In genomic region chr7:55484241-55484640, GRCh38 we compare ENCODE assay signal across 19 cellular contexts.
DNase-seq lines count a peak whose midpoint lies in the region; ATAC-seq, FAIRE-seq and TF ChIP-seq lines count a peak whose summit lies in the region.
"Had no signal": no experiment of that assay in that cellular context is flagged by ENCODE, and none has a peak within 500 bp of the region (broad histone marks: within the 10 kb centered on the region; RNA-seq: fewer than 3 reads in every experiment).

No MANE protein-coding gene starts in this region.

- no peak overlapping the region for H3K9ac ChIP-seq in H1 (replicated peaks in 1 of 4; ENCODE audit: extremely low read depth in 1 of 4, low read depth in 3 of 4, low read length in 3 of 4)

- peak overlapping the region; percentile 70 for H3K4me3 Mint-ChIP-seq in T-helper 1 cell treated with Interleukin-12 subunit alpha and Interleukin-12 subunit beta and Interleukin-4 antibody, amounts not matched to agents 30 μg/mL and 1 μg/mL, for 36 hours
- H3K4me3 Mint-ChIP-seq in natural killer cell treated with Interleukin-12 subunit alpha and Interleukin-12 subunit beta and Interleukin-15 and Interleukin-18, amount 100 ng/mL, for 72 hours, result no peak overlapping the region
- no peak overlapping the region for H3K4me3 Mint-ChIP-seq in natural killer cell
- no peak overlapping the region for H3K4me3 Mint-ChIP-seq in stimulated activated naive CD8-positive, alpha-beta T cell treated with anti-CD3 and anti-CD28 coated beads, Interleukin-15, amount 100 ng/mL, for 72 hours
- H3K4me3 Mint-ChIP-seq: WTC11 had no signal

- no peak overlapping the region for H3K14ac ChIP-seq in H1 (ENCODE audit: insufficient read length)

- peak overlapping the region; percentile 89 for H3K27ac Mint-ChIP-seq in T-helper 1 cell treated with Interleukin-12 subunit alpha and Interleukin-12 subunit beta and Interleukin-4 antibody, amounts not matched to agents 30 μg/mL and 1 μg/mL, for 36 hours
- H3K27ac Mint-ChIP-seq in natural killer cell treated with Interleukin-12 subunit alpha and Interleukin-12 subunit beta and Interleukin-15 and Interleukin-18, amount 100 ng/mL, for 72 hours, result peak overlapping the region; percentile 59 to 61
- peak overlapping the region in 1 of 2 donors; percentile 48 for H3K27ac Mint-ChIP-seq in natural killer cell
- H3K27ac Mint-ChIP-seq in stimulated activated naive CD8-positive, alpha-beta T cell treated with anti-CD3 and anti-CD28 coated beads, Interleukin-15, amount 100 ng/mL, for 72 hours, result peak overlapping the region; percentile 27 to 48

- H3K27me3 Mint-ChIP-seq in T-helper 1 cell treated with Interleukin-12 subunit alpha and Interleukin-12 subunit beta and Interleukin-4 antibody, amounts not matched to agents 30 μg/mL and 1 μg/mL, for 36 hours (ENCODE audit: low read depth), result no peaks in the 10 kb centered on the region
- H3K27me3 Mint-ChIP-seq in natural killer cell treated with Interleukin-12 subunit alpha and Interleukin-12 subunit beta and Interleukin-15 and Interleukin-18, amount 100 ng/mL, for 72 hours, result no peaks in the 10 kb centered on the region
- no peaks in the 10 kb centered on the region for H3K27me3 Mint-ChIP-seq in natural killer cell (ENCODE audit: low read depth in 2 of 2)
- no peaks in the 10 kb centered on the region for H3K27me3 Mint-ChIP-seq in stimulated activated naive CD8-positive, alpha-beta T cell treated with anti-CD3 and anti-CD28 coated beads, Interleukin-15, amount 100 ng/mL, for 72 hours

- peaks cover 0 to 1% (median 0%) of the 10 kb centered on the region in 4 experiments; a peak in 1 of 8 replicates for H3K36me3 ChIP-seq in H1 (ENCODE audit: control insufficient read depth in 2 of 4, insufficient read depth in 4 of 4, low read length in 3 of 4)
- H3K36me3 ChIP-seq in adrenal gland (replicated peaks in 1 of 2), result peaks cover 0 to 1% of the 10 kb centered on the region in 2 donors
- H3K36me3 ChIP-seq: BE2C, breast epithelium had no signal

- no peak overlapping the region for H3K4ac ChIP-seq in H1 (replicated peaks; ENCODE audit: insufficient read length, low read depth, low read length)

- H2BK120ac ChIP-seq in H1 (replicated peaks; ENCODE audit: low read depth, low read length), result no peak overlapping the region

- no peak for TF ChIP-seq POLR2A in H1 (IDR thresholded peaks at IDR 0.05; ENCODE audit: control extremely low read depth in 1 of 2, low read depth in 2 of 2, low read length in 2 of 2)
- no peak for TF ChIP-seq POLR2A in adrenal gland (IDR thresholded peaks at IDR 0.05)

- H3K27ac ChIP-seq in H1 (ENCODE audit: low read depth, low read length) (no peak overlapping the region), adrenal gland (no peak overlapping the region)
- H3K27ac ChIP-seq: 22Rv1, breast epithelium, heart left ventricle, right atrium auricular region, tibial artery had no signal

- H3K4me1 Mint-ChIP-seq in T-helper 1 cell treated with Interleukin-12 subunit alpha and Interleukin-12 subunit beta and Interleukin-4 antibody, amounts not matched to agents 30 μg/mL and 1 μg/mL, for 36 hours (ENCODE audit: low read depth), result peaks cover 59% of the 10 kb centered on the region
- peaks cover 47 to 54% of the 10 kb centered on the region in 2 donors for H3K4me1 Mint-ChIP-seq in natural killer cell treated with Interleukin-12 subunit alpha and Interleukin-12 subunit beta and Interleukin-15 and Interleukin-18, amount 100 ng/mL, for 72 hours (ENCODE audit: low read depth in 2 of 2)
- H3K4me1 Mint-ChIP-seq in natural killer cell, result peaks cover 53 to 54% of the 10 kb centered on the region in 2 donors
- peaks cover 70% of the 10 kb centered on the region for H3K4me1 Mint-ChIP-seq in stimulated activated naive CD8-positive, alpha-beta T cell treated with anti-CD3 and anti-CD28 coated beads, Interleukin-15, amount 100 ng/mL, for 72 hours

- H3K27me3 ChIP-seq in H1 (replicated peaks in 1 of 4; ENCODE audit: control insufficient read depth in 3 of 4, extremely low read depth in 1 of 4, insufficient read depth in 3 of 4, low read length in 3 of 4) (no peaks in the 10 kb centered on the region), adrenal gland (no peaks in the 10 kb centered on the region)
- H3K27me3 ChIP-seq: BE2C, breast epithelium, heart left ventricle, right atrium auricular region, tibial artery had no signal

- POLR2A ChIA-PET in H1 (lab: Charles Lee; ENCODE audit: partially characterized antibody), result interaction anchor here (1.5 kb wide), 1 partner anchor 9 kb away, joined by 3 read pairs; no protein-coding TSS in a partner anchor

- no peak for ATAC-seq in natural killer cell treated with Interleukin-12 subunit alpha and Interleukin-12 subunit beta and Interleukin-15 and Interleukin-18, amount 100 ng/mL, for 72 hours
- ATAC-seq in natural killer cell, result no peak
- peak; percentile 27 for ATAC-seq in stimulated activated naive CD8-positive, alpha-beta T cell treated with anti-CD3 and anti-CD28 coated beads, Interleukin-15, amount 100 ng/mL, for 72 hours
- ATAC-seq: heart left ventricle, WTC11 had no signal

- no peak overlapping the region for H2BK15ac ChIP-seq in H1 (ENCODE audit: low read length)

- H4K5ac ChIP-seq in H1 (ENCODE audit: insufficient read length, low read depth, low read length), result no peak overlapping the region

- H2BK20ac ChIP-seq in H1 (ENCODE audit: low read length), result no peak overlapping the region

- no peak overlapping the region for H4K91ac ChIP-seq in H1 (replicated peaks; ENCODE audit: insufficient read length, low read length)

- H3K23ac ChIP-seq in H1 (ENCODE audit: insufficient read length), result no peak overlapping the region

- no peak overlapping the region for H2BK12ac ChIP-seq in H1 (ENCODE audit: low read depth, low read length)

- no peaks in the 10 kb centered on the region for H3K23me2 ChIP-seq in H1 (ENCODE audit: low read depth, low read length)

- H3K4me1 ChIP-seq in H1 (replicated peaks in 1 of 4; ENCODE audit: control insufficient read depth in 3 of 4, insufficient read depth in 4 of 4, low read length in 3 of 4) (no peaks in the 10 kb centered on the region; a peak in 1 of 7 replicates), adrenal gland (replicated peaks in 1 of 2) (no peaks in the 10 kb centered on the region)
- H3K4me1 ChIP-seq: breast epithelium, right atrium auricular region, tibial artery had no signal

- no peaks in the 10 kb centered on the region for H3K9me3 Mint-ChIP-seq in T-helper 1 cell treated with Interleukin-12 subunit alpha and Interleukin-12 subunit beta and Interleukin-4 antibody, amounts not matched to agents 30 μg/mL and 1 μg/mL, for 36 hours
- no peaks in the 10 kb centered on the region for H3K9me3 Mint-ChIP-seq in natural killer cell treated with Interleukin-12 subunit alpha and Interleukin-12 subunit beta and Interleukin-15 and Interleukin-18, amount 100 ng/mL, for 72 hours
- H3K9me3 Mint-ChIP-seq in natural killer cell, result no peaks in the 10 kb centered on the region
- no peaks in the 10 kb centered on the region for H3K9me3 Mint-ChIP-seq in stimulated activated naive CD8-positive, alpha-beta T cell treated with anti-CD3 and anti-CD28 coated beads, Interleukin-15, amount 100 ng/mL, for 72 hours
- H3K9me3 Mint-ChIP-seq: WTC11 had no signal

- no peak overlapping the region for H3K4me2 ChIP-seq in H1 (ENCODE audit: insufficient read depth in 1 of 2, low read depth in 2 of 2, low read length in 2 of 2)

- no peaks in the 10 kb centered on the region; the same call in 1 of the 2 replicates for H3K79me1 ChIP-seq in H1 (ENCODE audit: low read depth, low read length)

- peak overlapping the region; percentile 57; the same call in 1 of the 2 replicates for H4K8ac ChIP-seq in H1 (ENCODE audit: extremely low read depth, insufficient read depth, low read length)

- H3K18ac ChIP-seq in H1 (ENCODE audit: extremely low read depth, low read length), result no peak overlapping the region

- no peak overlapping the region for H2BK5ac ChIP-seq in H1 (ENCODE audit: low read depth, low read length)

- H2AK5ac ChIP-seq in H1 (ENCODE audit: low read depth, low read length), result no peak overlapping the region

- WGBS in H1 (ENCODE audit: extremely low coverage in 1 of 2, insufficient coverage in 1 of 2, insufficient read length in 1 of 2, insufficient replicate concordance in 2 of 2, low coverage in 1 of 2, low lambda C conversion rate in 2 of 2, missing lambda C conversion rate in 1 of 2), 2 experiments, result 89% methylated on average over 5 of the region's 5 CpGs; no CpG with 5 or more reads in 1 of the 2 experiments
- WGBS in adrenal gland, 4 donors, result 76 to 80% (median 79%) methylated on average over 5 of the region's 5 CpGs

- CTCF ChIA-PET in H1 (lab: Charles Lee; ENCODE audit: partially characterized antibody), result interaction anchor here (0.6 to 1.0 kb wide), 2 partner anchors 83 to 90 kb away, joined by 3 to 4 read pairs; no protein-coding TSS in a partner anchor

- TF ChIP-seq CTCF in natural killer cell (IDR thresholded peaks at IDR 0.05) (no peak), H1 (IDR thresholded peaks at IDR 0.05; ENCODE audit: control extremely low read depth in 1 of 3, insufficient read depth in 1 of 3, low read depth in 1 of 3, low read length in 3 of 3) (no peak), adrenal gland (IDR thresholded peaks at IDR 0.05) (no peak)

- TF ChIP-seq EP300 in H1 (IDR thresholded peaks at IDR 0.05; ENCODE audit: borderline replicate concordance in 1 of 2, low read depth in 2 of 2, low read length in 2 of 2), result no peak

- no peak for TF ChIP-seq RAD21 in H1 (IDR thresholded peaks at IDR 0.05 in 1 of 2, conservative IDR thresholded peaks at IDR 0.05 in 1 of 2; ENCODE audit: low read depth in 2 of 2, low read length in 2 of 2)

- intact Hi-C loops in natural killer cell (cut with micrococcal nuclease) (no loop called here), adrenal gland (cut with DNase I) (no loop called here)

- H3K4me3 ChIP-seq in H1 (ENCODE audit: extremely low read depth in 1 of 4, insufficient read depth in 2 of 4, low read depth in 3 of 4, low read length in 4 of 4), result no peak overlapping the region
- no peak overlapping the region for H3K4me3 ChIP-seq in adrenal gland
- H3K4me3 ChIP-seq: breast epithelium, heart left ventricle, right atrium auricular region, tibial artery had no signal

- H2AFZ ChIP-seq in H1 (ENCODE audit: low read length), result no peak overlapping the region

- H3K56ac ChIP-seq in H1 (replicated peaks; ENCODE audit: insufficient read length, low read depth, low read length), result no peak overlapping the region

- DNase-seq in T-helper 1 cell, result no peak
- DNase-seq in natural killer cell treated with Interleukin-12 subunit alpha and Interleukin-12 subunit beta and Interleukin-15 and Interleukin-18, amount 100 ng/mL, for 72 hours (ENCODE audit: low spot score), result no peak
- no peak for DNase-seq in natural killer cell
- DNase-seq in H1 (ENCODE audit: low read depth in 1 of 2, low spot score in 2 of 2), result no peak
- DNase-seq in stimulated activated naive CD8-positive, alpha-beta T cell treated with anti-CD3 and anti-CD28 coated beads, Interleukin-15, amount 100 ng/mL, for 72 hours, result no peak
- DNase-seq in adrenal gland, result no peak
- no peak for DNase-seq in GM19238 (ENCODE audit: insufficient read length, low spot score)
- DNase-seq: BE2C, DMS153, heart left ventricle, NCI-H1417 treated with DMSO at 0.1 percent for 48 hours, NCI-H2171 treated with DMSO at 0.1 percent for 48 hours, tibial artery had no signal

- H3K36me3 Mint-ChIP-seq in T-helper 1 cell treated with Interleukin-12 subunit alpha and Interleukin-12 subunit beta and Interleukin-4 antibody, amounts not matched to agents 30 μg/mL and 1 μg/mL, for 36 hours (ENCODE audit: low read depth), result peaks cover 44% of the 10 kb centered on the region
- peaks cover 26% of the 10 kb centered on the region for H3K36me3 Mint-ChIP-seq in natural killer cell treated with Interleukin-12 subunit alpha and Interleukin-12 subunit beta and Interleukin-15 and Interleukin-18, amount 100 ng/mL, for 72 hours
- H3K36me3 Mint-ChIP-seq in natural killer cell, result peaks cover 5% of the 10 kb centered on the region

- no peaks in the 10 kb centered on the region for H3K79me2 ChIP-seq in H1 (ENCODE audit: control insufficient read depth in 1 of 2, insufficient read depth in 2 of 2, low read length in 2 of 2)

- H4K20me1 ChIP-seq in H1 (replicated peaks in 1 of 2; ENCODE audit: control insufficient read depth in 1 of 2, insufficient read depth in 2 of 2, low read length in 2 of 2), result peaks cover 0 to 9% of the 10 kb centered on the region in 2 experiments

- no peak for FAIRE-seq in H1 (lab: Jason Lieb, UNC)
- FAIRE-seq: islet of Langerhans had no signal

- H3K9me3 ChIP-seq in H1 (ENCODE audit: insufficient read depth in 2 of 2, low read depth in 1 of 2, low read length in 1 of 2) (no peaks in the 10 kb centered on the region), adrenal gland (replicated peaks in 1 of 3) (no peaks in the 10 kb centered on the region)
- H3K9me3 ChIP-seq: BE2C, breast epithelium, heart left ventricle, right atrium auricular region, tibial artery had no signal
